ENCODE assay signal across 18 cellular contexts in the genomic region with DNA sequence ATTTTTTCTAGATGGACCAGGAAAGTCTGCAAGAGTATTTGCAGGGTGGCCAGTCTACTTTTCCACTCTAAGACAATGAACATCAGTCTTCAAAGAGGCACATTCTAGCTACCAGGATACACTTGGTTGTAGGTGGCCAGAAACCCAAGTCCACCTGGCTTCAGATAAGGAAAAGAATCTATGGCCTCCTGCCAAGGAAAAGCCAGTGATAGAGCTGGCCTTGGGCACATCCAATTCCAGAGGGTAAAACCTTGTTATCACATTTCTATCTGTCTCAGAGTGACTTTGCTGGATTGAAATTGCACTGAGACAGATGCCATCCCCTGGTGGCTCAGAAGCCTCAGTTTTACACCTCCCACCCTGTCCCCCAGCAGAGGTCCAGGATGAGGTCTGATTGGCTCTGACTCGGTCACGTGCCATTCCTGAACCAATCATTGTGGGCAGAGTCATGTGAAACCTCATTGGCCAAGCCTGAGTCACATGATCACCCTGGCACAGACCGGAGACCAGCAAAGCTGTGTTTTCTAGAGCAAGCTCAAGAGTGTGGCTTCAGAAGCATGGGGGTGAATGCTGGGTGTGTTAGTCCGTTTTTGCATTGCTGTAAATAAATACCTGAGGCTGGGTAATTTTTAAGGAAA.
DNase-seq lines count a peak whose midpoint lies in the region; ATAC-seq, FAIRE-seq and TF ChIP-seq lines count a peak whose summit lies in the region.
"Had no signal": no experiment of that assay in that cellular context is flagged by ENCODE, and none has a peak within 500 bp of the region (broad histone marks: within the 10 kb centered on the region; RNA-seq: fewer than 3 reads in every experiment).

No MANE protein-coding gene starts in this region.

- in situ Hi-C loops in GM23248 (cut with MboI), result loop anchor here (10.0 kb wide), 1 partner anchor 58 kb away; no protein-coding TSS in a partner anchor

- TF ChIP-seq CTCF in A549 (IDR thresholded peaks at IDR 0.05) (no peak), endothelial cell of umbilical vein (IDR thresholded peaks at IDR 0.05; ENCODE audit: extremely low read depth in 1 of 2, insufficient read depth in 1 of 2, low read depth in 1 of 2, low read length in 2 of 2) (no peak), heart right ventricle (IDR thresholded peaks at IDR 0.05) (no peak)

- H3F3A ChIP-seq in GM23248 (ENCODE audit: insufficient read depth), result no peaks in the 10 kb centered on the region

- peaks cover 41% of the 10 kb centered on the region for H3K4me1 ChIP-seq in A549
- peaks cover 23% of the 10 kb centered on the region for H3K4me1 ChIP-seq in GM23248 (ENCODE audit: insufficient read depth)
- H3K4me1 ChIP-seq in endothelial cell of umbilical vein (ENCODE audit: control insufficient read depth, extremely low read depth, insufficient read depth, low read length), result peaks cover 57% of the 10 kb centered on the region
- H3K4me1 ChIP-seq in heart right ventricle, result peaks cover 0 to 64% (median 27%) of the 10 kb centered on the region in 9 donors

- peaks cover 24% of the 10 kb centered on the region for H3K27me3 ChIP-seq in GM23248 (replicated peaks; ENCODE audit: insufficient read depth)
- H3K27me3 ChIP-seq in endothelial cell of umbilical vein (ENCODE audit: control insufficient read depth in 2 of 2, insufficient read depth in 2 of 2, low read length in 2 of 2), result no peaks in the 10 kb centered on the region
- peaks cover 0 to 10% (median 0%) of the 10 kb centered on the region in 7 donors for H3K27me3 ChIP-seq in heart right ventricle
- H3K27me3 ChIP-seq: gastrocnemius medialis, tibial nerve had no signal

- ATAC-seq in A549, result peak in 1 of 2 experiments; percentile 42; a peak in 1 of 6 replicates
- no peak for ATAC-seq in heart right ventricle
- ATAC-seq in GM21723 (IDR thresholded peaks at IDR 0.05; ENCODE audit: unreplicated experiment), result no peak
- ATAC-seq in effector memory CD8-positive, alpha-beta T cell (replicated peaks), result no peak
- ATAC-seq: gastrocnemius medialis; stimulated activated naive B cell treated with anti-CD40 and anti-IgM and Interleukin-4, amounts not matched to agents 10 μg/mL and 1 μg/mL and 100 μg/mL, for 72 hours had no signal

- H3K27ac ChIP-seq in A549 (no peak overlapping the region), GM23248 (no peak overlapping the region), endothelial cell of umbilical vein (ENCODE audit: insufficient read depth, low read depth, low read length) (peak overlapping the region; percentile 68), heart right ventricle (no peak overlapping the region)
- H3K27ac ChIP-seq: SK-N-MC had no signal

- FAIRE-seq in A549 (lab: Jason Lieb, UNC) (no peak), endothelial cell of umbilical vein (lab: Jason Lieb, UNC) (no peak)

- no peaks in the 10 kb centered on the region for H3K9me3 ChIP-seq in A549
- H3K9me3 ChIP-seq in GM23248 (ENCODE audit: low read depth), result no peaks in the 10 kb centered on the region
- no peaks in the 10 kb centered on the region for H3K9me3 ChIP-seq in endothelial cell of umbilical vein (replicated peaks; ENCODE audit: control insufficient read depth, insufficient read depth, low read length)
- H3K9me3 ChIP-seq in heart right ventricle, result no peaks in the 10 kb centered on the region
- H3K9me3 ChIP-seq: gastrocnemius medialis, tibial nerve had no signal

- peak in 1 of 2 experiments; percentile 22 for DNase-seq in A549 (ENCODE audit: low read depth in 1 of 2, low spot score in 1 of 2)
- DNase-seq in GM23248, result peak; percentile 11
- DNase-seq in NCI-H2196 (lab: John Stamatoyannopoulos, UW; ENCODE audit: unreplicated experiment), result peak; percentile 69
- no peak for DNase-seq in endothelial cell of umbilical vein (ENCODE audit: low read depth, low spot score)
- DNase-seq in DMS153 treated with DMSO at 0.1 percent for 48 hours (lab: John Stamatoyannopoulos, UW; ENCODE audit: unreplicated experiment), result no peak
- DNase-seq in heart right ventricle, result no peak
- no peak for DNase-seq in effector memory CD8-positive, alpha-beta T cell
- DNase-seq: activated CD4-positive, alpha-beta T cell treated with anti-CD3 and anti-CD28 coated beads for 4 hours; activated CD8-positive, alpha-beta memory T cell treated with anti-CD3 and anti-CD28 coated beads, Interleukin-2, amount 50 U/mL, for 4 hours; activated gamma-delta T cell treated with Interleukin-2 at 50 U/mL for 16 hours; CD8-positive, alpha-beta memory T cell; gastrocnemius medialis; NCI-H1048; right cardiac atrium; stimulated activated naive B cell treated with anti-CD40 and anti-IgM and Interleukin-4, amounts not matched to agents 10 μg/mL and 1 μg/mL and 100 μg/mL, for 72 hours had no signal

- dilution Hi-C loops in endothelial cell of umbilical vein (cut with MboI; ENCODE audit: extremely low pct_ligation_motif_present, low sequenced_read_pairs), result no loop called here

- H3K9me1 ChIP-seq in endothelial cell of umbilical vein (replicated peaks; ENCODE audit: control insufficient read depth, extremely low read depth, insufficient read depth, low read length), result no peaks in the 10 kb centered on the region

- H3K27me3 Mint-ChIP-seq in effector memory CD8-positive, alpha-beta T cell, result peaks cover 58 to 61% of the 10 kb centered on the region in 2 donors
- H3K27me3 Mint-ChIP-seq: stimulated activated naive B cell treated with anti-CD40 and anti-IgM and Interleukin-4, amounts not matched to agents 10 μg/mL and 1 μg/mL and 100 μg/mL, for 72 hours had no signal

- H3K4me3 Mint-ChIP-seq in effector memory CD8-positive, alpha-beta T cell, result no peak overlapping the region
- H3K4me3 Mint-ChIP-seq: CD8-positive, alpha-beta memory T cell; stimulated activated naive B cell treated with anti-CD40 and anti-IgM and Interleukin-4, amounts not matched to agents 10 μg/mL and 1 μg/mL and 100 μg/mL, for 72 hours had no signal

- no peaks in the 10 kb centered on the region for H3K36me3 Mint-ChIP-seq in effector memory CD8-positive, alpha-beta T cell (ENCODE audit: insufficient read depth)
- H3K36me3 Mint-ChIP-seq: CD8-positive, alpha-beta memory T cell; stimulated activated naive B cell treated with anti-CD40 and anti-IgM and Interleukin-4, amounts not matched to agents 10 μg/mL and 1 μg/mL and 100 μg/mL, for 72 hours had no signal

- no peak for TF ChIP-seq EP300 in A549 (IDR thresholded peaks at IDR 0.05)

- H3K9me2 ChIP-seq in GM23248 (ENCODE audit: insufficient read depth), result no peaks in the 10 kb centered on the region

- H3K4me2 ChIP-seq in A549 (no peak overlapping the region), GM23248 (ENCODE audit: unreplicated experiment) (no peak overlapping the region), endothelial cell of umbilical vein (ENCODE audit: insufficient read depth, low read length) (no peak overlapping the region)

- no peaks in the 10 kb centered on the region for H3K4me1 Mint-ChIP-seq in effector memory CD8-positive, alpha-beta T cell (ENCODE audit: low read depth in 2 of 2)
- H3K4me1 Mint-ChIP-seq: CD8-positive, alpha-beta memory T cell had no signal

- no TSS peak for BruUV-seq in endothelial cell of umbilical vein (replicated peaks; lab: Mats Ljungman, UMichigan)

- intact Hi-C loops in endothelial cell of umbilical vein (cut with micrococcal nuclease) (loop anchor here (5.0 kb wide), 2 partner anchors 495 to 920 kb away; partner anchors contain the start of gene SULF2), heart right ventricle (cut with DNase I) (loop anchor here in 2 of 10 donors (10.0 kb wide), 2 partner anchors 308 to 498 kb away; partner anchors contain the start of gene SULF2 (in 1 of the 2))

- WGBS in A549 (ENCODE audit: missing lambda C conversion rate), result 82% methylated on average over 4 of the region's 4 CpGs
- WGBS in GM23248 (ENCODE audit: low coverage in 1 of 2, low lambda C conversion rate in 2 of 2, missing lambda C conversion rate in 2 of 2), 2 experiments, result 78 to 86% methylated on average over 4 of the region's 4 CpGs
- WGBS in heart right ventricle, 2 donors, result 92 to 97% methylated on average over 4 of the region's 4 CpGs

- H3K27ac Mint-ChIP-seq in effector memory CD8-positive, alpha-beta T cell, result no peak overlapping the region
- H3K27ac Mint-ChIP-seq: CD8-positive, alpha-beta memory T cell; stimulated activated naive B cell treated with anti-CD40 and anti-IgM and Interleukin-4, amounts not matched to agents 10 μg/mL and 1 μg/mL and 100 μg/mL, for 72 hours had no signal

- no peaks in the 10 kb centered on the region for H3K9me3 Mint-ChIP-seq in effector memory CD8-positive, alpha-beta T cell

- H2AFZ ChIP-seq in GM23248 (no peak overlapping the region), endothelial cell of umbilical vein (ENCODE audit: low read depth, low read length) (no peak overlapping the region)

- no peak overlapping the region for H3K4me3 ChIP-seq in A549
- H3K4me3 ChIP-seq in GM23248, result no peak overlapping the region
- no peak overlapping the region for H3K4me3 ChIP-seq in endothelial cell of umbilical vein (replicated peaks in 1 of 3; ENCODE audit: insufficient read depth in 1 of 3, low read depth in 1 of 3, low read length in 3 of 3)
- no peak overlapping the region for H3K4me3 ChIP-seq in heart right ventricle
- H3K4me3 ChIP-seq: gastrocnemius medialis, SK-N-MC, tibial nerve had no signal

- H4K20me1 ChIP-seq in GM23248 (ENCODE audit: insufficient read depth) (no peaks in the 10 kb centered on the region), endothelial cell of umbilical vein (replicated peaks; ENCODE audit: control insufficient read depth, extremely low read depth, insufficient read depth, low read length) (no peaks in the 10 kb centered on the region)

- H3K79me2 ChIP-seq in GM23248 (ENCODE audit: insufficient read depth) (no peaks in the 10 kb centered on the region), endothelial cell of umbilical vein (ENCODE audit: control insufficient read depth, insufficient read depth, low read length) (no peaks in the 10 kb centered on the region)

- TF ChIP-seq POLR2A in A549 (IDR thresholded peaks at IDR 0.05; ENCODE audit: low read length) (no peak), endothelial cell of umbilical vein (IDR thresholded peaks at IDR 0.05; ENCODE audit: low read depth, low read length) (no peak)

- H3K36me3 ChIP-seq in GM23248 (ENCODE audit: low read depth), result no peaks in the 10 kb centered on the region
- no peaks in the 10 kb centered on the region for H3K36me3 ChIP-seq in endothelial cell of umbilical vein (ENCODE audit: control insufficient read depth in 2 of 2, extremely low read depth in 1 of 2, insufficient read depth in 2 of 2, low read length in 2 of 2)
- no peaks in the 10 kb centered on the region for H3K36me3 ChIP-seq in heart right ventricle
- H3K36me3 ChIP-seq: gastrocnemius medialis, tibial nerve had no signal

- POLR2A ChIA-PET in A549 (lab: Yijun Ruan, JAX) (no interaction called here), endothelial cell of umbilical vein (lab: Charles Lee) (interaction anchor here (1.6 kb wide), 1 partner anchor 13 kb away, joined by 12 read pairs; no protein-coding TSS in a partner anchor)

- H3K9ac ChIP-seq in GM23248 (no peak overlapping the region), endothelial cell of umbilical vein (replicated peaks; ENCODE audit: extremely low read depth, insufficient read depth, low read length) (no peak overlapping the region)

- CTCF ChIA-PET in A549 (lab: Yijun Ruan, JAX), result interaction anchor here (1.3 to 1.7 kb wide), 3 partner anchors 13 to 496 kb away, joined by 3 to 5 read pairs (median 4); no protein-coding TSS in a partner anchor
- CTCF ChIA-PET in endothelial cell of umbilical vein (lab: Charles Lee), result interaction anchor here (1.5 to 2.2 kb wide), 4 partner anchors 9 to 428 kb away, joined by 3 to 5 read pairs (median 4); no protein-coding TSS in a partner anchor

- TF ChIP-seq RAD21 in A549 (conservative IDR thresholded peaks at IDR 0.05 in 1 of 2, IDR thresholded peaks at IDR 0.05 in 1 of 2), result no peak

Comparison
In these comparisons a context has a peak if more than half of its experiments do, and no peak if none do; other contexts are left out.
1. DNase-seq: peak in GM23248 (single experiment) and NCI-H2196 (single experiment); none in endothelial cell of umbilical vein (single experiment), DMS153 treated with DMSO at 0.1 percent for 48 hours (single experiment), heart right ventricle (0 of 2) and effector memory CD8-positive, alpha-beta T cell (0 of 3).